25 cellular contexts compared by ENCODE assay signal in genomic region chr3:96370637-96371036, GRCh38.
DNase-seq lines count a peak whose midpoint lies in the region; ATAC-seq and TF ChIP-seq lines count a peak whose summit lies in the region.
"Had no signal": no experiment of that assay in that cellular context is flagged by ENCODE, and none has a peak within 500 bp of the region (broad histone marks: within the 10 kb centered on the region; RNA-seq: fewer than 3 reads in every experiment).

No MANE protein-coding gene starts in this region.

- BruUV-seq in PC-3 (replicated peaks; lab: Mats Ljungman, UMichigan): no TSS peak

- no peak overlapping the region for H3K4me2 ChIP-seq in PC-3 (ENCODE audit: low read length)
- H3K4me2 ChIP-seq: A549; BLaER1 treated with 17β-estradiol and CSF1 and Interleukin-3, amounts not matched to agents 10 nM and 100 nM had no signal

- H3K27ac ChIP-seq in PC-3 (ENCODE audit: low read length): no peak overlapping the region
- no peak overlapping the region for H3K27ac ChIP-seq in foreskin keratinocyte
- H3K27ac ChIP-seq in CD8-positive, alpha-beta memory T cell (ENCODE audit: low read depth, low read length): no peak overlapping the region
- H3K27ac ChIP-seq: 22Rv1; A549; BLaER1 treated with 17β-estradiol and CSF1 and Interleukin-3, amounts not matched to agents 10 nM and 100 nM; C4-2B had no signal

- H3K36me3 Mint-ChIP-seq in activated naive CD8-positive, alpha-beta T cell treated with anti-CD3 and anti-CD28 coated beads for 36 hours: no peaks in the 10 kb centered on the region
- H3K36me3 Mint-ChIP-seq in CD8-positive, alpha-beta memory T cell: no peaks in the 10 kb centered on the region
- H3K36me3 Mint-ChIP-seq: CD8-positive, alpha-beta T cell had no signal

- H3K27me3 ChIP-seq in PC-3 (ENCODE audit: low read length) (no peaks in the 10 kb centered on the region), foreskin keratinocyte (no peaks in the 10 kb centered on the region)
- H3K27me3 ChIP-seq in CD8-positive, alpha-beta memory T cell (ENCODE audit: insufficient read depth, low read length, poor library complexity, severe bottlenecking): no peaks in the 10 kb centered on the region
- H3K27me3 ChIP-seq: BLaER1 treated with 17β-estradiol and CSF1 and Interleukin-3, amounts not matched to agents 10 nM and 100 nM had no signal

- no peaks in the 10 kb centered on the region for H3K36me3 ChIP-seq in PC-3 (ENCODE audit: low read depth, low read length)
- H3K36me3 ChIP-seq in CD8-positive, alpha-beta memory T cell (ENCODE audit: insufficient read depth, low read length): no peaks in the 10 kb centered on the region
- H3K36me3 ChIP-seq: BLaER1 treated with 17β-estradiol and CSF1 and Interleukin-3, amounts not matched to agents 10 nM and 100 nM had no signal

- H2AFZ ChIP-seq in PC-3 (ENCODE audit: low read length): no peak overlapping the region

- H3K27me3 Mint-ChIP-seq in activated naive CD8-positive, alpha-beta T cell treated with anti-CD3 and anti-CD28 coated beads for 36 hours: no peaks in the 10 kb centered on the region
- H3K27me3 Mint-ChIP-seq in CD8-positive, alpha-beta memory T cell: no peaks in the 10 kb centered on the region
- H3K27me3 Mint-ChIP-seq: B cell; CD4-positive, alpha-beta T cell had no signal

- DNase-seq in PC-3: peak; percentile 42
- peak; percentile 35 for DNase-seq in amniotic epithelial cell (ENCODE audit: low read depth)
- DNase-seq in epithelial cell of esophagus (ENCODE audit: low read depth): peak; percentile 80
- peak; percentile 20 to 32 for DNase-seq in foreskin keratinocyte
- no peak for DNase-seq in activated naive CD8-positive, alpha-beta T cell treated with anti-CD3 and anti-CD28 coated beads for 36 hours
- no peak for DNase-seq in NOMO-1 treated with DMSO at 0.1 percent for 48 hours (lab: John Stamatoyannopoulos, UW; ENCODE audit: unreplicated experiment)
- no peak for DNase-seq in CD8-positive, alpha-beta memory T cell
- DNase-seq: AML-193; CD4-positive, alpha-beta T cell; CD8-positive, alpha-beta T cell; COR-L47; DMS 273 treated with DMSO at 0.1 percent for 48 hours; DMS153; DMS53; DMS79; DND-41; EL; GDM1 had no signal

- H3K9me2 ChIP-seq in PC-3 (replicated peaks; ENCODE audit: low read length): no peaks in the 10 kb centered on the region

- H3K79me2 ChIP-seq in PC-3 (ENCODE audit: low read length): no peaks in the 10 kb centered on the region

- H3K9me3 ChIP-seq in PC-3 (ENCODE audit: low read length): no peaks in the 10 kb centered on the region
- no peaks in the 10 kb centered on the region for H3K9me3 ChIP-seq in CD8-positive, alpha-beta memory T cell (ENCODE audit: low read length)
- H3K9me3 ChIP-seq: A549; BLaER1 treated with 17β-estradiol and CSF1 and Interleukin-3, amounts not matched to agents 10 nM and 100 nM had no signal

- peak; percentile 91 for ATAC-seq in PC-3
- peak; percentile 25 for ATAC-seq in foreskin keratinocyte
- no peak for ATAC-seq in HG03439 (IDR thresholded peaks at IDR 0.05; ENCODE audit: unreplicated experiment)
- ATAC-seq: A549; CD8-positive, alpha-beta T cell; GM12878 had no signal

- H3K9ac ChIP-seq in PC-3 (ENCODE audit: low read length): no peak overlapping the region
- H3K9ac ChIP-seq: BLaER1 treated with 17β-estradiol and CSF1 and Interleukin-3, amounts not matched to agents 10 nM and 100 nM had no signal

- H3K27ac Mint-ChIP-seq in activated naive CD8-positive, alpha-beta T cell treated with anti-CD3 and anti-CD28 coated beads for 36 hours: no peak overlapping the region
- no peak overlapping the region for H3K27ac Mint-ChIP-seq in CD8-positive, alpha-beta memory T cell
- H3K27ac Mint-ChIP-seq: B cell; CD4-positive, alpha-beta T cell; CD8-positive, alpha-beta T cell had no signal

- no peak for TF ChIP-seq CTCF in PC-3 (conservative IDR thresholded peaks at IDR 0.05; ENCODE audit: low read depth, low read length)
- TF ChIP-seq CTCF in epithelial cell of esophagus (IDR thresholded peaks at IDR 0.05; ENCODE audit: insufficient read depth, low read depth, low read length, missing control alignments): no peak
- no peak for TF ChIP-seq CTCF in foreskin keratinocyte (conservative IDR thresholded peaks at IDR 0.05)

- CTCF ChIA-PET in PC-3 (lab: Charles Lee): no interaction called here
- CTCF ChIA-PET in CD8-positive, alpha-beta memory T cell (lab: Charles Lee): no interaction called here

- H3F3A ChIP-seq in PC-3 (ENCODE audit: low read length, unreplicated experiment): no peaks in the 10 kb centered on the region

- H3K4me1 ChIP-seq in PC-3 (ENCODE audit: insufficient read depth, low read length) (no peaks in the 10 kb centered on the region), foreskin keratinocyte (no peaks in the 10 kb centered on the region)
- no peaks in the 10 kb centered on the region for H3K4me1 ChIP-seq in CD8-positive, alpha-beta memory T cell (ENCODE audit: insufficient read depth, low read length)
- H3K4me1 ChIP-seq: A549; BLaER1 treated with 17β-estradiol and CSF1 and Interleukin-3, amounts not matched to agents 10 nM and 100 nM had no signal

- H4K20me1 ChIP-seq in PC-3 (ENCODE audit: low read length): no peaks in the 10 kb centered on the region
- H4K20me1 ChIP-seq: BLaER1 treated with 17β-estradiol and CSF1 and Interleukin-3, amounts not matched to agents 10 nM and 100 nM had no signal

- POLR2A ChIA-PET in PC-3 (lab: Charles Lee; ENCODE audit: unreplicated experiment): no interaction called here
- POLR2A ChIA-PET in CD8-positive, alpha-beta memory T cell (lab: Charles Lee): no interaction called here

- peaks cover 13% of the 10 kb centered on the region for H3K9me3 Mint-ChIP-seq in activated naive CD8-positive, alpha-beta T cell treated with anti-CD3 and anti-CD28 coated beads for 36 hours
- H3K9me3 Mint-ChIP-seq in CD8-positive, alpha-beta memory T cell: peaks cover 2 to 27% (median 9%) of the 10 kb centered on the region in 5 donors

- H3K4me3 ChIP-seq in PC-3 (ENCODE audit: low read length) (no peak overlapping the region), epithelial cell of esophagus (ENCODE audit: low read length) (no peak overlapping the region)
- H3K4me3 ChIP-seq in CD8-positive, alpha-beta memory T cell (ENCODE audit: low read length): no peak overlapping the region
- H3K4me3 ChIP-seq: A549; BLaER1 treated with 17β-estradiol and CSF1 and Interleukin-3, amounts not matched to agents 10 nM and 100 nM; GM12878 had no signal

- no peaks in the 10 kb centered on the region for H3K4me1 Mint-ChIP-seq in activated naive CD8-positive, alpha-beta T cell treated with anti-CD3 and anti-CD28 coated beads for 36 hours
- no peaks in the 10 kb centered on the region for H3K4me1 Mint-ChIP-seq in CD8-positive, alpha-beta memory T cell
- H3K4me1 Mint-ChIP-seq: B cell had no signal

- no peak overlapping the region for H3K4me3 Mint-ChIP-seq in activated naive CD8-positive, alpha-beta T cell treated with anti-CD3 and anti-CD28 coated beads for 36 hours
- H3K4me3 Mint-ChIP-seq in CD8-positive, alpha-beta memory T cell: no peak overlapping the region
- H3K4me3 Mint-ChIP-seq: B cell; CD4-positive, alpha-beta T cell; CD8-positive, alpha-beta T cell had no signal

- intact Hi-C loops in PC-3 (cut with micrococcal nuclease): no loop called here

Comparison
In these comparisons a context has a peak if more than half of its experiments do, and no peak if none do; other contexts are left out.
1. DNase-seq: peak in PC-3 (single experiment), amniotic epithelial cell (single experiment), epithelial cell of esophagus (single experiment) and foreskin keratinocyte (2 of 2); none in activated naive CD8-positive, alpha-beta T cell treated with anti-CD3 and anti-CD28 coated beads for 36 hours (single experiment), NOMO-1 treated with DMSO at 0.1 percent for 48 hours (single experiment) and CD8-positive, alpha-beta memory T cell (0 of 5).